24 cellular contexts compared by ENCODE assay signal in the genomic region with DNA sequence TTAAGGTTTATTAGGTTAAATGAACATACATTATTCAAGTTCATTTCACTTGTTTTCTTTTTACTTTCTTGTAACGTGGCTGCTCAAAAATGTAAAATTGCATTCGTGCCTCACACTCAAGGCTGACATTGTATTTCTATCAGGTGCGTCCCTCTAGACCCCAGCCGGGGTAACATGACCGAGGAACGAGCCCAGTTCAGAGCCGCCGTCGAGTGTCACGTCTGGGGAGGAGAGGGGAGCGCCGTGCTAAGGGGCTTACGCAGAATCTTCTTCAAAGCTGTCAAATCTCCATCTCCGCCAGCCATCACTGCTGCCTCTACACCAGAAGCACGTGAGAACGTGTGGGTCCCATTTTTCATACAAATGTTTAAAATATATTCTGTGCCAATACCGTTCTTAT.
"Had no signal": no experiment of that assay in that cellular context is flagged by ENCODE, and none has a peak within 500 bp of the region (broad histone marks: within the 10 kb centered on the region; RNA-seq: fewer than 3 reads in every experiment).

No MANE protein-coding gene starts in this region.

- H3K9me3 ChIP-seq: colonic mucosa, esophagus squamous epithelium, gastrocnemius medialis had no signal

- H3K4me1 ChIP-seq: colonic mucosa, esophagus muscularis mucosa, esophagus squamous epithelium, foreskin keratinocyte, gastrocnemius medialis, gastroesophageal sphincter, heart left ventricle, heart right ventricle had no signal

- H3K27me3 Mint-ChIP-seq: dendritic cell treated with granulocyte-macrophage colony-stimulating factor and Interleukin-4, amounts not matched to agents 40 ng/mL and 50 ng/mL, for 4 days; effector memory CD8-positive, alpha-beta T cell had no signal

- H3K27ac ChIP-seq: colonic mucosa, coronary artery, dorsolateral prefrontal cortex, epithelial cell of prostate, esophagus muscularis mucosa, esophagus squamous epithelium, foreskin keratinocyte, gastrocnemius medialis, gastroesophageal sphincter, heart left ventricle, heart right ventricle had no signal

- H3K36me3 ChIP-seq: colonic mucosa, esophagus muscularis mucosa, esophagus squamous epithelium, gastrocnemius medialis, gastroesophageal sphincter, heart left ventricle, heart right ventricle had no signal

- H3K4me3 ChIP-seq: colonic mucosa, coronary artery, dorsolateral prefrontal cortex, esophagus muscularis mucosa, esophagus squamous epithelium, gastrocnemius medialis, gastroesophageal sphincter, heart left ventricle, heart right ventricle had no signal

- H3K27ac Mint-ChIP-seq: dendritic cell treated with granulocyte-macrophage colony-stimulating factor and Interleukin-4, amounts not matched to agents 40 ng/mL and 50 ng/mL, for 4 days; effector memory CD8-positive, alpha-beta T cell; endodermal cell had no signal

- H3K4me1 Mint-ChIP-seq: endodermal cell had no signal

- H3K27me3 ChIP-seq: colonic mucosa, esophagus muscularis mucosa, esophagus squamous epithelium, foreskin keratinocyte, gastrocnemius medialis, heart left ventricle had no signal

- DNase-seq: colonic mucosa; cortex of kidney; dermis blood vessel endothelial cell; dorsolateral prefrontal cortex; effector CD4-positive, alpha-beta T cell; effector CD8-positive, alpha-beta T cell; effector memory CD4-positive, alpha-beta T cell; effector memory CD8-positive, alpha-beta T cell; endodermal cell; erythroblast; esophagus squamous epithelium; foreskin fibroblast; foreskin keratinocyte; foreskin melanocyte; gastrocnemius medialis; glutamatergic neuron; head of caudate nucleus; heart left ventricle; heart right ventricle had no signal

- H3K4me3 Mint-ChIP-seq: dendritic cell treated with granulocyte-macrophage colony-stimulating factor and Interleukin-4, amounts not matched to agents 40 ng/mL and 50 ng/mL, for 4 days; effector memory CD8-positive, alpha-beta T cell; endodermal cell had no signal
